ENCODE assay signal across 2 cellular contexts in genomic region chr15:58134886-58135285, GRCh38.
TF ChIP-seq lines count a peak whose summit lies in the region.

No MANE protein-coding gene starts in this region.

TF ChIP-seq in K562, 482 proteins besides CTCF, POLR2A, EP300 and RAD21:
- TF ChIP-seq KLF13 (tag; IDR thresholded peaks at IDR 0.05; ENCODE audit: borderline replicate concordance, low read depth) (no peak), HDAC3 (IDR thresholded peaks at IDR 0.05; ENCODE audit: borderline replicate concordance, partially characterized antibody) (no peak), CXXC5 (CRISPR knock-in tag; IDR thresholded peaks at IDR 0.05) (peak; percentile 57), DPF2 (IDR thresholded peaks at IDR 0.05) (peak; percentile 45; the same call in 1 of the 2 replicates), SMARCE1 (IDR thresholded peaks at IDR 0.05) (peak; percentile 49; the same call in 1 of the 2 replicates), RCOR1 (IDR thresholded peaks at IDR 0.05; ENCODE audit: borderline replicate concordance in 1 of 2, low read depth in 2 of 2, low read length in 2 of 2) (0 out of 4 replicates have a peak, but pooled peaks of 1 of the 2 experiments have one; percentile 7), ZNF507 (tag; conservative IDR thresholded peaks at IDR 0.05) (no peak), ARID1B (IDR thresholded peaks at IDR 0.05) (peak; percentile 32; the same call in 1 of the 2 replicates), CUX1 (CRISPR knock-in tag; IDR thresholded peaks at IDR 0.05) (no peak)

TF ChIP-seq in H1, 55 proteins besides CTCF, POLR2A, EP300 and RAD21:
- TF ChIP-seq BRCA1 (IDR thresholded peaks at IDR 0.05; ENCODE audit: low read depth, low read length) = no peak
- TF ChIP-seq SIRT6 (IDR thresholded peaks at IDR 0.05; ENCODE audit: low read length) = no peak
- TF ChIP-seq SUZ12 (IDR thresholded peaks at IDR 0.05; ENCODE audit: low read length) = no peak
- TF ChIP-seq NANOG (IDR thresholded peaks at IDR 0.05; ENCODE audit: insufficient read depth, low read depth, low read length, poor library complexity, severe bottlenecking) = no peak
- no peak for TF ChIP-seq CEBPB (IDR thresholded peaks at IDR 0.05; ENCODE audit: low read depth, low read length)
- TF ChIP-seq RXRA (IDR thresholded peaks at IDR 0.05; ENCODE audit: insufficient read depth, low read depth, low read length) = no peak
- no peak for TF ChIP-seq EZH2 (IDR thresholded peaks at IDR 0.05; ENCODE audit: low read depth, low read length, severe bottlenecking)
- no peak for TF ChIP-seq JUND (IDR thresholded peaks at IDR 0.05; ENCODE audit: low read length)
- no peak for TF ChIP-seq RFX5 (IDR thresholded peaks at IDR 0.05; ENCODE audit: borderline replicate concordance, low read depth, low read length)
- no peak for TF ChIP-seq CREB1 (IDR thresholded peaks at IDR 0.05)
- no peak for TF ChIP-seq TAF7 (optimal IDR thresholded peaks at IDR 0.05; ENCODE audit: borderline replicate concordance, low read depth, low read length)
- TF ChIP-seq KDM4A (IDR thresholded peaks at IDR 0.05; ENCODE audit: low read depth, low read length, severe bottlenecking) = no peak
- no peak for TF ChIP-seq SP1 (IDR thresholded peaks at IDR 0.05; ENCODE audit: low read depth, low read length)
